In genomic region chr4:60846678-60847077, GRCh38 we compare ENCODE assay signal across 22 cellular contexts.
A peak's percentile ranks its signal among the peaks of the same experiment; 100 is the strongest.
DNase-seq lines count a peak whose midpoint lies in the region; ATAC-seq, FAIRE-seq and TF ChIP-seq lines count a peak whose summit lies in the region.
"Had no signal": no experiment of that assay in that cellular context is flagged by ENCODE, and none has a peak within 500 bp of the region (broad histone marks: within the 10 kb centered on the region; RNA-seq: fewer than 3 reads in every experiment).

No MANE protein-coding gene starts in this region.

- no peak overlapping the region for H3K4me3 Mint-ChIP-seq in Caco-2 (ENCODE audit: unreplicated experiment)
- H3K4me3 Mint-ChIP-seq: B cell; CD4-positive, alpha-beta T cell; CD8-positive, alpha-beta T cell had no signal

- no peak for TF ChIP-seq EP300 in A549 (IDR thresholded peaks at IDR 0.05)

- no peaks in the 10 kb centered on the region for H3K27me3 Mint-ChIP-seq in Caco-2 (ENCODE audit: insufficient read depth, unreplicated experiment)
- H3K27me3 Mint-ChIP-seq: B cell; CD4-positive, alpha-beta T cell had no signal

- H3K27ac ChIP-seq in A549 (no peak overlapping the region), IMR-90 (ENCODE audit: insufficient read depth, low read length) (no peak overlapping the region), spleen (no peak overlapping the region)
- H3K27ac ChIP-seq: BLaER1 treated with 17β-estradiol and CSF1 and Interleukin-3, amounts not matched to agents 10 nM and 100 nM; C4-2B had no signal

- no peak overlapping the region for H3K4me2 ChIP-seq in A549
- no peak overlapping the region for H3K4me2 ChIP-seq in IMR-90 (ENCODE audit: low read depth, low read length)
- H3K4me2 ChIP-seq: BLaER1 treated with 17β-estradiol and CSF1 and Interleukin-3, amounts not matched to agents 10 nM and 100 nM had no signal

- H3K23ac ChIP-seq in IMR-90 (ENCODE audit: low read depth, low read length) = no peak overlapping the region

- H3K27me3 ChIP-seq in Caco-2 (replicated peaks; ENCODE audit: control insufficient read depth, insufficient read depth, low read length) = no peaks in the 10 kb centered on the region
- no peaks in the 10 kb centered on the region for H3K27me3 ChIP-seq in IMR-90 (ENCODE audit: control insufficient read depth, insufficient read depth, low read length)
- H3K27me3 ChIP-seq in spleen (replicated peaks in 1 of 7) = no peaks in the 10 kb centered on the region
- H3K27me3 ChIP-seq: BLaER1 treated with 17β-estradiol and CSF1 and Interleukin-3, amounts not matched to agents 10 nM and 100 nM had no signal

- no peak overlapping the region for H3K18ac ChIP-seq in IMR-90 (ENCODE audit: low read depth, low read length)

- TF ChIP-seq RAD21 in A549 (conservative IDR thresholded peaks at IDR 0.05 in 1 of 2, IDR thresholded peaks at IDR 0.05 in 1 of 2) (no peak), IMR-90 (IDR thresholded peaks at IDR 0.05; ENCODE audit: low read length) (no peak)

- TF ChIP-seq POLR2A in A549 (IDR thresholded peaks at IDR 0.05; ENCODE audit: low read length) (no peak), IMR-90 (IDR thresholded peaks at IDR 0.05; ENCODE audit: low read depth, low read length) (no peak), spleen (IDR thresholded peaks at IDR 0.05) (no peak)

- H3K9me3 Mint-ChIP-seq in Caco-2 (ENCODE audit: unreplicated experiment) = peaks cover 3% of the 10 kb centered on the region

- no peak overlapping the region for H2BK5ac ChIP-seq in IMR-90 (ENCODE audit: low read depth, low read length, poor library complexity, severe bottlenecking)

- peak overlapping the region; percentile 86 for H3K27ac Mint-ChIP-seq in Caco-2 (ENCODE audit: unreplicated experiment)
- H3K27ac Mint-ChIP-seq: B cell; CD4-positive, alpha-beta T cell; CD8-positive, alpha-beta T cell had no signal

- FAIRE-seq in A549 (lab: Jason Lieb, UNC) (no peak), urothelium cell line (lab: Jason Lieb, UNC) (no peak)
- FAIRE-seq: A204.1, G401.6, GM12891, GM19239 had no signal

- ATAC-seq in A549 (no peak), IMR-90 (ENCODE audit: low read depth) (no peak), HG03139 (IDR thresholded peaks at IDR 0.05; ENCODE audit: unreplicated experiment) (no peak)
- ATAC-seq: CD8-positive, alpha-beta T cell had no signal

- DNase-seq in A549 (ENCODE audit: low read depth in 1 of 2, low spot score in 1 of 2) = no peak
- no peak for DNase-seq in Caco-2
- DNase-seq in IMR-90 = no peak
- no peak for DNase-seq in spleen
- no peak for DNase-seq in urothelium cell line (ENCODE audit: low spot score)
- DNase-seq: 8988T; AML-193; CD4-positive, alpha-beta T cell; CD8-positive, alpha-beta T cell; DMS 273 treated with DMSO at 0.1 percent for 48 hours; DMS153; DMS53; DMS79 treated with DMSO at 0.1 percent for 48 hours; GF-D8 had no signal

- H3K79me1 ChIP-seq in IMR-90 (ENCODE audit: low read depth in 1 of 2, low read length in 2 of 2) = no peaks in the 10 kb centered on the region

- H2AFZ ChIP-seq in IMR-90 (replicated peaks; ENCODE audit: low read length, poor library complexity) = no peak overlapping the region

- H3K9me1 ChIP-seq in IMR-90 (ENCODE audit: insufficient read depth, low read length) = no peaks in the 10 kb centered on the region

- H3K4ac ChIP-seq in IMR-90 (ENCODE audit: low read depth, low read length) = no peak overlapping the region

- H2BK15ac ChIP-seq in IMR-90 (ENCODE audit: low read depth, low read length) = no peak overlapping the region

- H3K36me3 Mint-ChIP-seq in Caco-2 (ENCODE audit: insufficient read depth, unreplicated experiment) = peaks cover 9% of the 10 kb centered on the region
- H3K36me3 Mint-ChIP-seq: CD8-positive, alpha-beta T cell had no signal

- no peak overlapping the region for H4K5ac ChIP-seq in IMR-90 (ENCODE audit: low read depth, low read length)

- POLR2A ChIA-PET in A549 (lab: Yijun Ruan, JAX) (no interaction called here), Caco-2 (lab: Charles Lee) (no interaction called here), IMR-90 (lab: Charles Lee; ENCODE audit: unreplicated experiment) (interaction anchor here (0.6 kb wide), 1 partner anchor 8 kb away, joined by 3 read pairs; no protein-coding TSS in a partner anchor)

- H3K56ac ChIP-seq in IMR-90 (ENCODE audit: extremely low read depth, insufficient read depth, low read length) = no peak overlapping the region

- TF ChIP-seq CTCF in A549 (IDR thresholded peaks at IDR 0.05) = no peak
- no peak for TF ChIP-seq CTCF in Caco-2 (IDR thresholded peaks at IDR 0.05; ENCODE audit: insufficient read depth in 1 of 2, low read depth in 1 of 2, low read length in 1 of 2, severe bottlenecking in 1 of 2, unreplicated experiment in 1 of 2)
- no peak for TF ChIP-seq CTCF in IMR-90 (conservative IDR thresholded peaks at IDR 0.05; ENCODE audit: low read depth, low read length)
- TF ChIP-seq CTCF in spleen (IDR thresholded peaks at IDR 0.05 in 8 of 11, conservative IDR thresholded peaks at IDR 0.05 in 3 of 11) = no peak

- H3K14ac ChIP-seq in IMR-90 (replicated peaks; ENCODE audit: low read depth, low read length) = no peak overlapping the region

- intact Hi-C loops in Caco-2 (cut with micrococcal nuclease; ENCODE audit: unreplicated experiment) (loop anchor here (5.0 to 10.0 kb wide), 5 partner anchors 39 to 711 kb away; partner anchors contain the start of gene ADGRL3), IMR-90 (cut with micrococcal nuclease) (no loop called here), spleen (cut with DNase I; ENCODE audit: low total_unique reads) (no loop called here)

- H3K36me3 ChIP-seq in Caco-2 (ENCODE audit: control insufficient read depth, insufficient read depth, low read length) (no peaks in the 10 kb centered on the region), IMR-90 (ENCODE audit: control insufficient read depth, insufficient read depth, low read length) (no peaks in the 10 kb centered on the region), spleen (no peaks in the 10 kb centered on the region)
- H3K36me3 ChIP-seq: BLaER1 treated with 17β-estradiol and CSF1 and Interleukin-3, amounts not matched to agents 10 nM and 100 nM had no signal

- H2BK20ac ChIP-seq in IMR-90 (ENCODE audit: low read depth, low read length) = no peak overlapping the region

- no peak overlapping the region for H2AK9ac ChIP-seq in IMR-90 (replicated peaks; ENCODE audit: low read depth, low read length, poor library complexity)

- in situ Hi-C loops in IMR-90 (cut with MboI; ENCODE audit: low sequenced_read_pairs) = no loop called here

- BruUV-seq in Caco-2 (replicated peaks; lab: Mats Ljungman, UMichigan) (no TSS peak), IMR-90 (replicated peaks; lab: Mats Ljungman, UMichigan) (no TSS peak)

- H4K8ac ChIP-seq in IMR-90 (ENCODE audit: low read depth in 2 of 2, low read length in 2 of 2) = no peak overlapping the region

- dilution Hi-C loops in IMR-90 (cut with HindIII; ENCODE audit: low sequenced_read_pairs, unreplicated experiment) = no loop called here

- no peaks in the 10 kb centered on the region for H4K20me1 ChIP-seq in IMR-90 (ENCODE audit: insufficient read depth, low read length)
- H4K20me1 ChIP-seq: BLaER1 treated with 17β-estradiol and CSF1 and Interleukin-3, amounts not matched to agents 10 nM and 100 nM had no signal

- H4K91ac ChIP-seq in IMR-90 (ENCODE audit: insufficient read depth, low read depth, low read length) = no peak overlapping the region

- no peak overlapping the region for H3K9ac ChIP-seq in IMR-90 (ENCODE audit: low read depth, low read length)
- H3K9ac ChIP-seq: BLaER1 treated with 17β-estradiol and CSF1 and Interleukin-3, amounts not matched to agents 10 nM and 100 nM had no signal

- H3K4me1 Mint-ChIP-seq in Caco-2 (ENCODE audit: low read depth, unreplicated experiment) = peaks cover 19% of the 10 kb centered on the region
- H3K4me1 Mint-ChIP-seq: B cell had no signal

- H2BK120ac ChIP-seq in IMR-90 (ENCODE audit: low read depth, low read length) = no peak overlapping the region

- no peak overlapping the region for H2AK5ac ChIP-seq in IMR-90 (ENCODE audit: low read depth, low read length)

- 35% methylated on average over 4 of the region's 4 CpGs for WGBS in A549 (ENCODE audit: missing lambda C conversion rate)
- WGBS in IMR-90 (ENCODE audit: extremely low coverage in 2 of 2, insufficient read length in 1 of 2), 2 experiments = no CpG with 5 or more reads among the region's 4 CpGs
- 74 to 88% (median 79%) methylated on average over 4 of the region's 4 CpGs for WGBS in spleen, 5 donors

- no peaks in the 10 kb centered on the region for H3K4me1 ChIP-seq in A549
- peaks cover 20% of the 10 kb centered on the region for H3K4me1 ChIP-seq in Caco-2
- H3K4me1 ChIP-seq in IMR-90 (ENCODE audit: control insufficient read depth, insufficient read depth, low read length) = no peaks in the 10 kb centered on the region
- H3K4me1 ChIP-seq in spleen = no peaks in the 10 kb centered on the region
- H3K4me1 ChIP-seq: BLaER1 treated with 17β-estradiol and CSF1 and Interleukin-3, amounts not matched to agents 10 nM and 100 nM had no signal

- H3K4me3 ChIP-seq in A549 (no peak overlapping the region), Caco-2 (ENCODE audit: low read depth, low read length) (no peak overlapping the region), IMR-90 (ENCODE audit: insufficient read depth, low read depth, low read length) (no peak overlapping the region), spleen (no peak overlapping the region)
- H3K4me3 ChIP-seq: BLaER1 treated with 17β-estradiol and CSF1 and Interleukin-3, amounts not matched to agents 10 nM and 100 nM had no signal

- H3K9me3 ChIP-seq in A549 (no peaks in the 10 kb centered on the region), Caco-2 (peaks cover 3% of the 10 kb centered on the region; the same call in 1 of the 2 replicates), IMR-90 (ENCODE audit: control insufficient read depth, insufficient read depth, low read length) (no peaks in the 10 kb centered on the region), spleen (peaks cover 0 to 7% (median 0%) of the 10 kb centered on the region in 8 donors)
- H3K9me3 ChIP-seq: BLaER1 treated with 17β-estradiol and CSF1 and Interleukin-3, amounts not matched to agents 10 nM and 100 nM had no signal

- CTCF ChIA-PET in A549 (lab: Yijun Ruan, JAX) = no interaction called here
- CTCF ChIA-PET in Caco-2 (lab: Charles Lee) = no interaction called here
- CTCF ChIA-PET in IMR-90 (lab: Yijun Ruan, JAX) = no interaction called here

TF ChIP-seq in A549, 52 proteins besides CTCF, POLR2A, EP300 and RAD21:
- TF ChIP-seq ZC3H11A (IDR thresholded peaks at IDR 0.05) (no peak), MAFK (IDR thresholded peaks at IDR 0.05; ENCODE audit: partially characterized antibody) (peak; percentile 5)
TF ChIP-seq in A549: peak in this region for 1.

TF ChIP-seq in IMR-90, 13 proteins besides CTCF, POLR2A, EP300 and RAD21 (continues in another document):
- peak; percentile 55; the same call in 1 of the 2 replicates for TF ChIP-seq MAFK (IDR thresholded peaks at IDR 0.05; ENCODE audit: low read depth, low read length)
